Comparison of ENCODE assay signal across 13 cellular contexts in genomic region chr10:35388197-35388596, GRCh38. TPM values are rescaled to one million over a fixed set of nuclear protein-coding genes. Genes with fewer than 3 reads are reported as not detected.
A peak's percentile ranks its signal among the peaks of the same experiment; 100 is the strongest.
DNase-seq lines count a peak whose midpoint lies in the region; ATAC-seq and TF ChIP-seq lines count a peak whose summit lies in the region.
"Had no signal": no experiment of that assay in that cellular context is flagged by ENCODE, and none has a peak within 500 bp of the region (broad histone marks: within the 10 kb centered on the region; RNA-seq: fewer than 3 reads in every experiment).

No MANE protein-coding gene starts in this region.

- H3K27ac ChIP-seq in heart left ventricle: peak overlapping the region in 7 of 12 donors; percentile 6 to 84 (median 61)

- H3K4me3 ChIP-seq in heart left ventricle: no peak overlapping the region
- H3K4me3 ChIP-seq: BLaER1 treated with 17β-estradiol and CSF1 and Interleukin-3, amounts not matched to agents 10 nM and 100 nM had no signal

- H3K4me3 Mint-ChIP-seq in stimulated activated naive CD8-positive, alpha-beta T cell treated with anti-CD3 and anti-CD28 coated beads, Interleukin-15, amount 100 ng/mL, for 72 hours: no peak overlapping the region

- TF ChIP-seq POLR2A in heart left ventricle (IDR thresholded peaks at IDR 0.05): no peak

- H3K4me1 ChIP-seq in heart left ventricle: peaks cover 13 to 90% (median 58%) of the 10 kb centered on the region in 12 donors

- H3K36me3 ChIP-seq in heart left ventricle: no peaks in the 10 kb centered on the region

- TF ChIP-seq CTCF in heart left ventricle (IDR thresholded peaks at IDR 0.05): no peak

- ATAC-seq in heart left ventricle: no peak
- no peak for ATAC-seq in Right ventricle myocardium superior (ENCODE audit: poor library complexity)
- peak; percentile 63 for ATAC-seq in HG02759 (IDR thresholded peaks at IDR 0.05; ENCODE audit: unreplicated experiment)
- peak; percentile 42 for ATAC-seq in stimulated activated naive CD8-positive, alpha-beta T cell treated with anti-CD3 and anti-CD28 coated beads, Interleukin-15, amount 100 ng/mL, for 72 hours
- ATAC-seq in GM19328 (IDR thresholded peaks at IDR 0.05; ENCODE audit: unreplicated experiment): no peak

- no peaks in the 10 kb centered on the region for H3K27me3 Mint-ChIP-seq in stimulated activated naive CD8-positive, alpha-beta T cell treated with anti-CD3 and anti-CD28 coated beads, Interleukin-15, amount 100 ng/mL, for 72 hours

- intact Hi-C loops in heart left ventricle (cut with DNase I) (loop anchor here in 3 of 10 donors (5.0 to 10.0 kb wide), 3 partner anchors 51 to 59 kb away; partner anchors contain the start of gene CCNY (in 1 of the 3)), Right ventricle myocardium superior (cut with DNase I) (loop anchor here (10.0 kb wide), 1 partner anchor 57 kb away; no protein-coding TSS in a partner anchor), head of caudate nucleus (cut with DNase I) (no loop called here)

- no peaks in the 10 kb centered on the region for H3K27me3 ChIP-seq in heart left ventricle
- H3K27me3 ChIP-seq: BLaER1 treated with 17β-estradiol and CSF1 and Interleukin-3, amounts not matched to agents 10 nM and 100 nM had no signal

- DNase-seq in heart left ventricle (no peak), Right ventricle myocardium superior (no peak), NCI-H187 treated with DMSO at 0.1 percent for 48 hours (lab: John Stamatoyannopoulos, UW) (peak; percentile 35), NCI-H82 treated with DMSO at 0.1 percent for 48 hours (lab: John Stamatoyannopoulos, UW; ENCODE audit: unreplicated experiment) (no peak), head of caudate nucleus (no peak)
- DNase-seq in stimulated activated naive CD8-positive, alpha-beta T cell treated with anti-CD3 and anti-CD28 coated beads, Interleukin-15, amount 100 ng/mL, for 72 hours: no peak
- DNase-seq: cerebellar nuclear complex, mesenchymal stem cell, MM.1S had no signal

- H3K9me3 Mint-ChIP-seq in stimulated activated naive CD8-positive, alpha-beta T cell treated with anti-CD3 and anti-CD28 coated beads, Interleukin-15, amount 100 ng/mL, for 72 hours: peaks cover 17 to 19% of the 10 kb centered on the region in 2 donors

- no peak overlapping the region for H3K27ac Mint-ChIP-seq in stimulated activated naive CD8-positive, alpha-beta T cell treated with anti-CD3 and anti-CD28 coated beads, Interleukin-15, amount 100 ng/mL, for 72 hours
- H3K27ac Mint-ChIP-seq: activated T-helper 2 cell treated with anti-CD3 and anti-CD28 coated beads, Interferon-gamma antibody, Interleukin-2, Interleukin-4, amounts not matched to agents 10 μg/mL and 5 μg/mL and 100 μg/mL, durations not matched to agents 14 hours and 24 hours and 36 hours had no signal

- peaks cover 64% of the 10 kb centered on the region for H3K4me1 Mint-ChIP-seq in stimulated activated naive CD8-positive, alpha-beta T cell treated with anti-CD3 and anti-CD28 coated beads, Interleukin-15, amount 100 ng/mL, for 72 hours

- peaks cover 0 to 24% (median 8%) of the 10 kb centered on the region in 12 donors for H3K9me3 ChIP-seq in heart left ventricle

RNA-seq across cellular contexts. Expression of gene CCNY, which starts 51.9 kb away (rescaled TPM):
- total RNA-seq in heart left ventricle (100 to 1,000 TPM in 1 of 9 donors, 10 to 100 TPM in 8; 39.7 to 106 (median 81.6) TPM), Right ventricle myocardium superior (92.7 TPM)
- 10 to 100 TPM; 26.4 to 38.6 TPM for polyA plus RNA-seq in heart left ventricle

Comparison
In these comparisons a context has a peak if more than half of its experiments do, and no peak if none do; other contexts are left out.
1. ATAC-seq: peak in HG02759 (single experiment) and stimulated activated naive CD8-positive, alpha-beta T cell treated with anti-CD3 and anti-CD28 coated beads, Interleukin-15, amount 100 ng/mL, for 72 hours (single experiment); none in heart left ventricle (0 of 4), Right ventricle myocardium superior (single experiment) and GM19328 (single experiment).